ENCODE assay signal across 19 cellular contexts in genomic region chr13:112575295-112575622, GRCh38. TPM values are rescaled to one million over a fixed set of nuclear protein-coding genes. Genes with fewer than 3 reads are reported as not detected.
DNase-seq lines count a peak whose midpoint lies in the region; ATAC-seq, FAIRE-seq and TF ChIP-seq lines count a peak whose summit lies in the region.
"Had no signal": no experiment of that assay in that cellular context is flagged by ENCODE, and none has a peak within 500 bp of the region (broad histone marks: within the 10 kb centered on the region; RNA-seq: fewer than 3 reads in every experiment).

No MANE protein-coding gene starts in this region.

- no peaks in the 10 kb centered on the region; the same call in 1 of the 2 replicates for H4K20me1 ChIP-seq in GM12878 (ENCODE audit: control insufficient read depth, insufficient read depth)

- H3K27me3 ChIP-seq in GM12878 (replicated peaks in 1 of 2; ENCODE audit: control insufficient read depth in 2 of 2, insufficient read depth in 2 of 2, low read length in 1 of 2) (no peaks in the 10 kb centered on the region), lower lobe of right lung (ENCODE audit: low read depth) (no peaks in the 10 kb centered on the region)
- H3K27me3 ChIP-seq: heart left ventricle had no signal

- H3K36me3 ChIP-seq in GM12878 (ENCODE audit: control insufficient read depth in 2 of 2, insufficient read depth in 2 of 2, low read length in 1 of 2) (no peaks in the 10 kb centered on the region; a peak in 1 of 4 replicates), lower lobe of right lung (no peaks in the 10 kb centered on the region)

- peak overlapping the region; percentile 1 for H3K27ac Mint-ChIP-seq in stimulated activated naive CD8-positive, alpha-beta T cell treated with anti-CD3 and anti-CD28 coated beads, Interleukin-15, Interleukin-2, amounts not matched to agents 100 ng/mL and 50 ng/mL, for 24 hours
- H3K27ac Mint-ChIP-seq in stimulated activated naive CD8-positive, alpha-beta T cell treated with anti-CD3 and anti-CD28 coated beads, Interleukin-15, amount 100 ng/mL, for 72 hours, result peak overlapping the region in 1 of 2 donors; percentile 14
- H3K27ac Mint-ChIP-seq: activated CD4-positive, alpha-beta memory T cell treated with anti-CD3 and anti-CD28 coated beads for 36 hours; activated T-helper 1 cell treated with anti-CD3 and anti-CD28 coated beads, Interleukin-12 subunit alpha, Interleukin-12 subunit beta, Interleukin-2, Interleukin-4 antibody, amounts not matched to agents 30 ng/mL and 10 ng/mL and 1 ng/mL, durations not matched to agents 14 hours and 24 hours and 36 hours had no signal

- BruUV-seq in GM12878 (replicated peaks; lab: Mats Ljungman, UMichigan), result no TSS peak

- H3K27ac ChIP-seq in GM12878 (ENCODE audit: control insufficient read depth, insufficient read depth), result no peak overlapping the region; the same call in 1 of the 2 replicates
- H3K27ac ChIP-seq in lower lobe of right lung, result peak overlapping the region; percentile 43
- H3K27ac ChIP-seq: PC-9 had no signal

- in situ Hi-C loops in GM12878 (cut with MboI), result no loop called here

- H3K4me1 Mint-ChIP-seq in stimulated activated naive CD8-positive, alpha-beta T cell treated with anti-CD3 and anti-CD28 coated beads, Interleukin-15, Interleukin-2, amounts not matched to agents 100 ng/mL and 50 ng/mL, for 24 hours (ENCODE audit: low read depth), result peaks cover 63% of the 10 kb centered on the region
- peaks cover 55% of the 10 kb centered on the region for H3K4me1 Mint-ChIP-seq in stimulated activated naive CD8-positive, alpha-beta T cell treated with anti-CD3 and anti-CD28 coated beads, Interleukin-15, amount 100 ng/mL, for 72 hours

- FAIRE-seq in GM12878 (lab: Jason Lieb, UNC), result no peak
- FAIRE-seq: small intestine, TTC549, urothelium cell line had no signal

- ATAC-seq in stimulated activated naive CD8-positive, alpha-beta T cell treated with anti-CD3 and anti-CD28 coated beads, Interleukin-15, amount 100 ng/mL, for 72 hours, result no peak
- ATAC-seq in GM12878, result peak; percentile 28
- no peak for ATAC-seq in lower lobe of right lung

- H3K4me1 ChIP-seq in GM12878 (ENCODE audit: control insufficient read depth, insufficient read depth, low read length) (peaks cover 14% of the 10 kb centered on the region), lower lobe of right lung (peaks cover 39% of the 10 kb centered on the region)

- no peaks in the 10 kb centered on the region for H3K9me3 Mint-ChIP-seq in stimulated activated naive CD8-positive, alpha-beta T cell treated with anti-CD3 and anti-CD28 coated beads, Interleukin-15, Interleukin-2, amounts not matched to agents 100 ng/mL and 50 ng/mL, for 24 hours
- peaks cover 0 to 7% of the 10 kb centered on the region in 2 donors for H3K9me3 Mint-ChIP-seq in stimulated activated naive CD8-positive, alpha-beta T cell treated with anti-CD3 and anti-CD28 coated beads, Interleukin-15, amount 100 ng/mL, for 72 hours
- H3K9me3 Mint-ChIP-seq: stimulated activated naive B cell treated with anti-CD40 and anti-IgM and Interleukin-4, amounts not matched to agents 10 μg/mL and 1 μg/mL and 100 μg/mL, for 72 hours had no signal

- H3K79me2 ChIP-seq in GM12878 (ENCODE audit: control insufficient read depth, insufficient read depth, low read length), result peaks cover 76% of the 10 kb centered on the region

- no peak for TF ChIP-seq CTCF in GM12878 (IDR thresholded peaks at IDR 0.05 in 2 of 3, conservative IDR thresholded peaks at IDR 0.05 in 1 of 3; ENCODE audit: control insufficient read depth in 2 of 3, extremely low read depth in 1 of 3, insufficient read depth in 1 of 3, low read depth in 3 of 3, low read length in 3 of 3)
- TF ChIP-seq CTCF in lower lobe of right lung (IDR thresholded peaks at IDR 0.05), result no peak

- TF ChIP-seq EP300 in GM12878 (IDR thresholded peaks at IDR 0.05; ENCODE audit: borderline replicate concordance in 1 of 2, control insufficient read depth in 1 of 2, low read depth in 2 of 2, low read length in 2 of 2), result no peak

- RAD21 ChIA-PET in GM12878 (lab: Charles Lee; ENCODE audit: unreplicated experiment), result no interaction called here

- SMC1A ChIA-PET in GM12878 (lab: Charles Lee; ENCODE audit: uncharacterized antibody, unreplicated experiment), result no interaction called here

- peaks cover 35% of the 10 kb centered on the region for H3K36me3 Mint-ChIP-seq in stimulated activated naive CD8-positive, alpha-beta T cell treated with anti-CD3 and anti-CD28 coated beads, Interleukin-15, Interleukin-2, amounts not matched to agents 100 ng/mL and 50 ng/mL, for 24 hours (ENCODE audit: low read depth)

- H3K4me2 ChIP-seq in GM12878 (ENCODE audit: control insufficient read depth, insufficient read depth), result peak overlapping the region; percentile 39
- H3K4me2 ChIP-seq: PC-9 had no signal

- H3K27me3 Mint-ChIP-seq in stimulated activated naive CD8-positive, alpha-beta T cell treated with anti-CD3 and anti-CD28 coated beads, Interleukin-15, Interleukin-2, amounts not matched to agents 100 ng/mL and 50 ng/mL, for 24 hours, result no peaks in the 10 kb centered on the region
- H3K27me3 Mint-ChIP-seq in stimulated activated naive CD8-positive, alpha-beta T cell treated with anti-CD3 and anti-CD28 coated beads, Interleukin-15, amount 100 ng/mL, for 72 hours, result no peaks in the 10 kb centered on the region
- H3K27me3 Mint-ChIP-seq: activated CD4-positive, alpha-beta memory T cell treated with anti-CD3 and anti-CD28 coated beads for 36 hours; stimulated activated naive B cell treated with anti-CD40 and anti-IgM and Interleukin-4, amounts not matched to agents 10 μg/mL and 1 μg/mL and 100 μg/mL, for 72 hours had no signal

- H3K4me3 ChIP-seq in GM12878 (no peak overlapping the region), lower lobe of right lung (no peak overlapping the region)
- H3K4me3 ChIP-seq: PC-9 had no signal

- no peak for TF ChIP-seq POLR2A in GM12878 (IDR thresholded peaks at IDR 0.05; ENCODE audit: low read depth, low read length)

- no peak overlapping the region for H3K4me3 Mint-ChIP-seq in stimulated activated naive CD8-positive, alpha-beta T cell treated with anti-CD3 and anti-CD28 coated beads, Interleukin-15, Interleukin-2, amounts not matched to agents 100 ng/mL and 50 ng/mL, for 24 hours
- H3K4me3 Mint-ChIP-seq in stimulated activated naive CD8-positive, alpha-beta T cell treated with anti-CD3 and anti-CD28 coated beads, Interleukin-15, amount 100 ng/mL, for 72 hours, result no peak overlapping the region
- H3K4me3 Mint-ChIP-seq: activated CD4-positive, alpha-beta memory T cell treated with anti-CD3 and anti-CD28 coated beads for 36 hours; activated T-helper 1 cell treated with anti-CD3 and anti-CD28 coated beads, Interleukin-12 subunit alpha, Interleukin-12 subunit beta, Interleukin-2, Interleukin-4 antibody, amounts not matched to agents 30 ng/mL and 10 ng/mL and 1 ng/mL, durations not matched to agents 14 hours and 24 hours and 36 hours; stimulated activated naive B cell treated with anti-CD40 and anti-IgM and Interleukin-4, amounts not matched to agents 10 μg/mL and 1 μg/mL and 100 μg/mL, for 72 hours had no signal

- TF ChIP-seq RAD21 in GM12878 (IDR thresholded peaks at IDR 0.05; ENCODE audit: insufficient read depth, low read depth, low read length), result no peak

- H2AFZ ChIP-seq in GM12878 (ENCODE audit: control insufficient read depth, low read depth, low read length), result no peak overlapping the region
- H2AFZ ChIP-seq: PC-9 had no signal

- 58% methylated on average over 2 of the region's 2 CpGs for WGBS in GM12878 (ENCODE audit: insufficient coverage, insufficient replicate concordance, low lambda C conversion rate, missing lambda C conversion rate)

- H3K9me3 ChIP-seq in GM12878 (replicated peaks; ENCODE audit: control insufficient read depth, insufficient read depth, low read length), result no peaks in the 10 kb centered on the region; the same call in 2 of the 3 replicates
- no peaks in the 10 kb centered on the region for H3K9me3 ChIP-seq in lower lobe of right lung

- CTCF ChIA-PET in GM12878 (lab: Yijun Ruan, JAX), result no interaction called here

- no peak for DNase-seq in stimulated activated naive CD8-positive, alpha-beta T cell treated with anti-CD3 and anti-CD28 coated beads, Interleukin-15, amount 100 ng/mL, for 72 hours
- DNase-seq in GM12878 (ENCODE audit: low read depth, low spot score), result no peak
- DNase-seq in lower lobe of right lung, result no peak
- DNase-seq in stimulated activated CD4-positive, alpha-beta T cell treated with anti-CD3 and anti-CD28 coated beads, Interleukin-2, amount 100 ng/mL, for 24 hours, result no peak
- no peak for DNase-seq in NCI-H187 treated with DMSO at 0.1 percent for 48 hours (lab: John Stamatoyannopoulos, UW)
- no peak for DNase-seq in HuH-7 (ENCODE audit: low spot score)
- no peak for DNase-seq in activated effector memory CD4-positive, alpha-beta T cell treated with anti-CD3 and anti-CD28 coated beads, Interleukin-2, amount 50 U/mL, for 16 hours
- DNase-seq: activated CD4-positive, alpha-beta memory T cell treated with anti-CD3 and anti-CD28 coated beads for 36 hours; heart left ventricle; islet precursor cell; NCI-H1930; NCI-H524; PC-9; small intestine; stimulated activated naive B cell treated with anti-CD40 and anti-IgM and Interleukin-4, amounts not matched to agents 10 μg/mL and 1 μg/mL and 100 μg/mL, for 72 hours had no signal

- H3K9ac ChIP-seq in GM12878 (ENCODE audit: control insufficient read depth, insufficient read depth, low read length), result no peak overlapping the region

- intact Hi-C loops in GM12878 (cut with micrococcal nuclease; ENCODE audit: unreplicated experiment) (no loop called here), lower lobe of right lung (cut with DNase I) (no loop called here)

- POLR2A ChIA-PET in GM12878 (lab: Charles Lee), result no interaction called here

RNA-seq across cellular contexts. Expression of gene TUBGCP3, which starts 12.7 kb away (rescaled TPM):
- total RNA-seq in GM12878 (2013; cell fraction: nucleolus; rRNA removed), result 142 and 161 TPM in 2 replicates
- 19.1 and 20.4 TPM in 2 replicates for total RNA-seq in GM12878 (2014; rRNA removed)
- 15.8 and 16.6 TPM in 2 replicates for total RNA-seq in GM12878 (2014; rRNA removed; fragmentation: Illumina TruSeq; extraction: Trizol)
- 27.6 and 34.0 TPM in 2 replicates for total RNA-seq in GM12878 (2021)
- 12.4 TPM for polyA plus RNA-seq in GM12878 (2011; ENCODE audit: low read depth)
- 23.2 and 24.1 TPM in 2 replicates for polyA plus RNA-seq in GM12878 (2011; rRNA removed)
- polyA plus RNA-seq in GM12878 (2011; cell fraction: cytosol; rRNA removed), result 33.1 and 34.0 TPM in 2 replicates
- 66.3 and 81.0 TPM in 2 replicates for polyA plus RNA-seq in GM12878 (2011; cell fraction: nucleus; rRNA removed)
- polyA plus RNA-seq in GM12878 (2012), result 19.6 and 21.1 TPM in 2 replicates
- 21.0 and 21.8 TPM in 2 replicates for polyA plus RNA-seq in GM12878 (2014; fragmentation: Illumina TruSeq; extraction: Trizol)
- 1 to 10 TPM; 4.0 to 6.1 TPM for polyA plus RNA-seq in GM12878 (2014; fragmentation: Nextera tagmentation; extraction: Ambion mirVana)
- 23.2 and 25.2 TPM in 2 replicates for polyA plus RNA-seq in GM12878 (2014; rRNA removed)
- 10 to 100 TPM; 24.1 to 25.1 TPM for polyA plus RNA-seq in GM12878 (2016; fragmentation: Nextera tagmentation; extraction: Ambion mirVana)
- polyA minus RNA-seq in GM12878 (2011; rRNA and poly(A)+ RNA removed), result 67.0 TPM in 2 replicates
- polyA minus RNA-seq in GM12878 (2011; cell fraction: cytosol; rRNA and poly(A)+ RNA removed), result 13.8 and 14.8 TPM in 2 replicates
- polyA minus RNA-seq in GM12878 (2011; cell fraction: nucleus; rRNA and poly(A)+ RNA removed), result 62.4 and 109 TPM in 2 replicates
- 34.5 TPM for total RNA-seq in lower lobe of right lung
